ENCODE assay signal across 1 cellular context in the genomic region with DNA sequence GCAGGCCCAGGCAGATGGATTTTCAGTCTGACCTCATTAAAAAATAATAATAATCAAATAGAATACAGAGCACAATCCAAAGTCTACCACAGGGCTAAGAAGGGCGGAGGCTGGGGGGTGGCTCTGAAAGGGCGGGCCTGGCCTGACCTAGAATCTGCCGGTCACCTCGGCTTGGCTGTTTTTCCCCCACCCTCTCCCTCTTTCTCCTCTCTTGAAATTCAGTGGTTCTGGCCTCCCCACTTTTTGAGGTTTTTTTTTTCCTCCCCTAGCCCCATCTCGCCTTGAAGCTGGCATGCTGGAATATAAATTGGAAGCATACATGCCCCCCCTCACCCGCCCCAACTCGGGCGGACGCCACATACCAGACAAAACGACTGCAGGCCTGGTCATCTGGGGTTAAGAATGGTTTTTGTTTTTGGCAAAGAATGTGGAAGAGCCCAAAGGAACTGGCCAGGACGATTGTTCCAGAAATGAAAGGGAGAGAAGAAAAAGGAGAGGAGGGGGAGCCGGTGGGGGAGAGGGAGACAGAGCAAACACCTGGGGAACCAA.
TF ChIP-seq lines count a peak whose summit lies in the region.

No MANE protein-coding gene starts in this region.

TF ChIP-seq in GM23338, 12 proteins besides CTCF, POLR2A, EP300 and RAD21 (continued from another document):
- no peak for TF ChIP-seq ZNF462 (CRISPR knock-in tag; IDR thresholded peaks at IDR 0.05)
TF ChIP-seq in GM23338: peak in this region for 0.
